ENCODE assay signal across 7 cellular contexts in genomic region chr14:55160989-55161388, GRCh38. TPM values are rescaled to one million over a fixed set of nuclear protein-coding genes. Genes with fewer than 3 reads are reported as not detected.
DNase-seq lines count a peak whose midpoint lies in the region; ATAC-seq and TF ChIP-seq lines count a peak whose summit lies in the region.

No MANE protein-coding gene starts in this region.

- peak; percentile 64 for DNase-seq in EH (ENCODE audit: low read depth)
- peak; percentile 19 for DNase-seq in MM.1S
- no peak for DNase-seq in body of pancreas
- no peak for DNase-seq in left lobe of liver (ENCODE audit: low spot score)

- no peaks in the 10 kb centered on the region for H3K9me3 ChIP-seq in MM.1S (replicated peaks; ENCODE audit: insufficient read depth, low read length)
- H3K9me3 ChIP-seq in body of pancreas: no peaks in the 10 kb centered on the region

- no peak for TF ChIP-seq POLR2A in body of pancreas (IDR thresholded peaks at IDR 0.05)

- no peak overlapping the region for H2AFZ ChIP-seq in MM.1S (ENCODE audit: low read length)

- H3K4me2 ChIP-seq in MM.1S (ENCODE audit: low read depth, low read length): no peak overlapping the region

- intact Hi-C loops in body of pancreas (cut with DNase I): loop anchor here (5.0 kb wide), 1 partner anchor 74 kb away; no protein-coding TSS in a partner anchor

- no peaks in the 10 kb centered on the region for H4K20me1 ChIP-seq in MM.1S (ENCODE audit: insufficient read depth, low read length)

- TF ChIP-seq CTCF in MM.1S (IDR thresholded peaks at IDR 0.05; ENCODE audit: low read length) (peak; percentile 40), body of pancreas (IDR thresholded peaks at IDR 0.05) (peak; percentile 40 to 82 (median 74))

- H3K4me1 ChIP-seq in MM.1S (ENCODE audit: low read length) (no peaks in the 10 kb centered on the region), body of pancreas (no peaks in the 10 kb centered on the region)

- H3K27ac ChIP-seq in MM.1S (ENCODE audit: low read length) (no peak overlapping the region), body of pancreas (no peak overlapping the region)

- H3K9me2 ChIP-seq in MM.1S (replicated peaks; ENCODE audit: insufficient read depth, low read length): no peaks in the 10 kb centered on the region

- H3K9ac ChIP-seq in MM.1S (ENCODE audit: low read length): no peak overlapping the region

- peak; percentile 68 for ATAC-seq in body of pancreas
- ATAC-seq in left lobe of liver: peak; percentile 82
- no peak for ATAC-seq in HG02884 (IDR thresholded peaks at IDR 0.05; ENCODE audit: unreplicated experiment)
- ATAC-seq in HG03025 (IDR thresholded peaks at IDR 0.05; ENCODE audit: low FRiP score, unreplicated experiment): no peak
- no peak for ATAC-seq in HG03442 (IDR thresholded peaks at IDR 0.05; ENCODE audit: unreplicated experiment)

- no peaks in the 10 kb centered on the region for H3K79me2 ChIP-seq in MM.1S (ENCODE audit: low read length)

- H3K27me3 ChIP-seq in MM.1S (replicated peaks; ENCODE audit: insufficient read depth, low read length): no peaks in the 10 kb centered on the region
- no peaks in the 10 kb centered on the region for H3K27me3 ChIP-seq in body of pancreas

- no peaks in the 10 kb centered on the region for H3F3A ChIP-seq in MM.1S (ENCODE audit: insufficient read depth, low read length)

- H3K36me3 ChIP-seq in MM.1S (replicated peaks; ENCODE audit: insufficient read depth, low read length) (no peaks in the 10 kb centered on the region; the same call in 1 of the 2 replicates), body of pancreas (replicated peaks in 1 of 2; ENCODE audit: insufficient read depth in 1 of 2, low read depth in 2 of 2) (no peaks in the 10 kb centered on the region)

- no peak overlapping the region for H3K4me3 ChIP-seq in MM.1S (ENCODE audit: low read length)
- no peak overlapping the region for H3K4me3 ChIP-seq in body of pancreas

RNA-seq across cellular contexts. Expression of gene DLGAP5, which starts 30.4 kb away (rescaled TPM):
- total RNA-seq in body of pancreas (not detected), left lobe of liver (0.33 TPM)

RNA-seq across cellular contexts. Expression of gene LGALS3, which starts 31.9 kb away (rescaled TPM):
- total RNA-seq in body of pancreas (100 to 1,000 TPM in 1 of 2 donors, 10 to 100 TPM in 1; 53.4 to 145 TPM), left lobe of liver (3.9 TPM)

Comparison
In these comparisons a context has a peak if more than half of its experiments do, and no peak if none do; other contexts are left out.
1. DNase-seq: peak in EH (single experiment) and MM.1S (single experiment); none in body of pancreas (0 of 4) and left lobe of liver (single experiment).
2. ATAC-seq: peak in body of pancreas (single experiment) and left lobe of liver (single experiment); none in HG02884 (single experiment), HG03025 (single experiment) and HG03442 (single experiment).
3. RNA of gene LGALS3, which starts 31.9 kb away (total RNA-seq): 53.4 to 145 TPM in body of pancreas; 3.9 TPM in left lobe of liver (single experiment); every median in the first group is over 10 times any median in the second.